ENCODE assay signal across 12 cellular contexts in genomic region chr14:96056509-96057422, GRCh38. TPM values are rescaled to one million over a fixed set of nuclear protein-coding genes. Genes with fewer than 3 reads are reported as not detected.
DNase-seq lines count a peak whose midpoint lies in the region.
"Had no signal": no experiment of that assay in that cellular context is flagged by ENCODE, and none has a peak within 500 bp of the region (broad histone marks: within the 10 kb centered on the region; RNA-seq: fewer than 3 reads in every experiment).

No MANE protein-coding gene starts in this region.

- H3K4me3 Mint-ChIP-seq in activated naive CD4-positive, alpha-beta T cell treated with anti-CD3 and anti-CD28 coated beads for 36 hours: no peak overlapping the region

- no peaks in the 10 kb centered on the region for H3K4me1 Mint-ChIP-seq in activated naive CD4-positive, alpha-beta T cell treated with anti-CD3 and anti-CD28 coated beads for 36 hours (ENCODE audit: low read depth)

- no peaks in the 10 kb centered on the region for H3K27me3 Mint-ChIP-seq in activated naive CD4-positive, alpha-beta T cell treated with anti-CD3 and anti-CD28 coated beads for 36 hours (ENCODE audit: low read depth)

- intact Hi-C loops in activated naive CD4-positive, alpha-beta T cell treated with anti-CD3 and anti-CD28 coated beads for 36 hours (cut with micrococcal nuclease): loop anchor here (1.0 to 2.0 kb wide), 2 partner anchors 42 to 219 kb away; no protein-coding TSS in a partner anchor

- CTCF ChIA-PET in activated naive CD4-positive, alpha-beta T cell treated with anti-CD3 and anti-CD28 coated beads for 36 hours (lab: Charles Lee): interaction anchor here (0.6 to 1.9 kb wide), 3 partner anchors 42 to 325 kb away, joined by 3 to 5 read pairs (median 4); no protein-coding TSS in a partner anchor

- H3K9me3 Mint-ChIP-seq in activated naive CD4-positive, alpha-beta T cell treated with anti-CD3 and anti-CD28 coated beads for 36 hours: no peaks in the 10 kb centered on the region

- peak overlapping the region; percentile 63 for H3K27ac ChIP-seq in cingulate gyrus (ENCODE audit: low read depth, low read length)
- H3K27ac ChIP-seq: cardiac muscle cell, neutrophil had no signal

- H3K27ac Mint-ChIP-seq in activated naive CD4-positive, alpha-beta T cell treated with anti-CD3 and anti-CD28 coated beads for 36 hours: no peak overlapping the region

- peak; percentile 24 for DNase-seq in activated naive CD4-positive, alpha-beta T cell treated with anti-CD3 and anti-CD28 coated beads for 36 hours
- no peak for DNase-seq in activated naive CD4-positive, alpha-beta T cell (lab: John Stamatoyannopoulos, UW)
- DNase-seq in NCI-H2107 treated with DMSO at 0.1 percent for 48 hours (lab: John Stamatoyannopoulos, UW; ENCODE audit: unreplicated experiment) (peak; percentile 81), amniotic stem cell (lab: John Stamatoyannopoulos, UW) (no peak), NCI-H774 (lab: John Stamatoyannopoulos, UW) (no peak), germinal center (ENCODE audit: low spot score) (no peak), NCI-H1694 treated with DMSO at 0.1 percent for 48 hours (lab: John Stamatoyannopoulos, UW) (no peak)
- DNase-seq: Kasumi-1; stimulated activated naive CD4-positive, alpha-beta T cell had no signal

- no peaks in the 10 kb centered on the region for H3K36me3 Mint-ChIP-seq in activated naive CD4-positive, alpha-beta T cell treated with anti-CD3 and anti-CD28 coated beads for 36 hours (ENCODE audit: low read depth)

RNA-seq across cellular contexts. Expression of gene C14orf132, which starts 17.6 kb away (rescaled TPM):
- total RNA-seq in activated naive CD4-positive, alpha-beta T cell treated with anti-CD3 and anti-CD28 coated beads for 36 hours: 1 to 10 TPM; 3.2 to 4.9 TPM

Comparison
In these comparisons a context has a peak if more than half of its experiments do, and no peak if none do; other contexts are left out.
1. DNase-seq: peak in activated naive CD4-positive, alpha-beta T cell treated with anti-CD3 and anti-CD28 coated beads for 36 hours (single experiment) and NCI-H2107 treated with DMSO at 0.1 percent for 48 hours (single experiment); none in activated naive CD4-positive, alpha-beta T cell (0 of 4), amniotic stem cell (single experiment), NCI-H774 (single experiment), germinal center (single experiment) and NCI-H1694 treated with DMSO at 0.1 percent for 48 hours (single experiment).